In the genomic region with DNA sequence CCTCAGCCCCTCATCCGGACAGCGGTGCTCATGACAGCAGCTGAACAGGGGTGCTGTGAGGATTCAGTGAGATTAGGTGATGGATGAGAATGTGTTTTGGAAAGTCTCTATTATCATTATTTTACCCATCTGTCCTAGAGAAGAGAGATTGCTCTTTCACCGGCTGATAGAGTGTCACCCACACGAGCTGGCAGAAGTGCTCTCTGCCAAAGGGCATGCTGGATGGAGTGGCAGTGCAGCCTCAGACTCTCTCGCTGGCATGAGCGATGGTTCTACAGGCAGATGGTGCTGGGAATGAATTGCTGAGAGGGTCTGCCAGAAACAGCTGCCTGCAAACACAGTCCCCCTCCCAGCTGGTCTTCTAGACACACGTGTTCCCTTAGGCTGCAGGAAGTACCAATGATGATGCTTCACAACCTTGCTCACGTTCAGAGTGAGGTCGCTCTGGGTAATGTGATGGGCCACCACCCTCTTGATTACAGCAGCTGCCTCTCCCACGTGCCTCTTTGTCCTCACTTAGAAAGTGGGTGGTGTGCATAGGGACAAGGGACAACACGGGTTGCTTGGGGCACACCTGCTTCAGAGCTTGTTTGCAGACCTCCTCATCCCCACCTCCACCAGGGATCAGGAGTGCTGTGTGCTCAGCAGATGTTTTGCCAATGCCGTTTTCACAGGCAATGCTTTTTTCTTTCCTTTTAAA, we compare ENCODE assay signal across 25 cellular contexts.
DNase-seq lines count a peak whose midpoint lies in the region; ATAC-seq and TF ChIP-seq lines count a peak whose summit lies in the region.
"Had no signal": no experiment of that assay in that cellular context is flagged by ENCODE, and none has a peak within 500 bp of the region (broad histone marks: within the 10 kb centered on the region; RNA-seq: fewer than 3 reads in every experiment).

No MANE protein-coding gene starts in this region.

- TF ChIP-seq CTCF in testis (IDR thresholded peaks at IDR 0.05): no peak

- no peak for TF ChIP-seq POLR2A in testis (IDR thresholded peaks at IDR 0.05)

- intact Hi-C loops in testis (cut with DNase I; ENCODE audit: low total_unique reads): no loop called here

- H3K4me3 ChIP-seq in SJCRH30: no peak overlapping the region
- H3K4me3 ChIP-seq in testis: no peak overlapping the region
- H3K4me3 ChIP-seq: A549, vagina had no signal

- 82 to 86% methylated on average over 11 to 12 of the region's 12 CpGs for WGBS in testis, 2 donors

- ATAC-seq in HG02610 (IDR thresholded peaks at IDR 0.05; ENCODE audit: unreplicated experiment) (no peak), HG03280 (IDR thresholded peaks at IDR 0.05; ENCODE audit: unreplicated experiment) (no peak)
- ATAC-seq: A549; CD8-positive, alpha-beta T cell; foreskin keratinocyte; left lobe of liver; stimulated activated memory B cell treated with anti-CD40 and anti-IgM and Interleukin-4, amounts not matched to agents 10 μg/mL and 1 μg/mL and 100 μg/mL, for 72 hours had no signal

- peak; percentile 97 for DNase-seq in DMS153 (lab: John Stamatoyannopoulos, UW)
- peak; percentile 84 for DNase-seq in NCI-H1436 (lab: John Stamatoyannopoulos, UW)
- DNase-seq in NCI-H345 (lab: John Stamatoyannopoulos, UW): peak; percentile 98
- DNase-seq in SJCRH30: peak; percentile 23 to 24
- no peak for DNase-seq in testis
- no peak for DNase-seq in H4 (ENCODE audit: low spot score)
- DNase-seq: activated CD4-positive, alpha-beta T cell treated with anti-CD3 and anti-CD28 coated beads, Interleukin-2, amount 50 U/mL, for 1 hour; activated naive CD4-positive, alpha-beta T cell treated with anti-CD3 and anti-CD28 coated beads, Interleukin-2, amount 10 ng/mL, durations not matched to agents 7 days and 5 days; amniotic stem cell; CD8-positive, alpha-beta T cell; DMS79; effector CD8-positive, alpha-beta T cell; foreskin keratinocyte; GF-D8; mesenchymal stem cell; nucleus accumbens; RPMI8226; stimulated activated CD4-positive, alpha-beta T cell treated with anti-CD3 and anti-CD28 coated beads, Interleukin-2, amount 100 ng/mL, for 48 hours had no signal

- H3K9me3 ChIP-seq in SJCRH30 (replicated peaks) (no peaks in the 10 kb centered on the region), testis (no peaks in the 10 kb centered on the region)
- H3K9me3 ChIP-seq: A549, vagina had no signal

- no peaks in the 10 kb centered on the region for H3K36me3 ChIP-seq in SJCRH30
- no peaks in the 10 kb centered on the region for H3K36me3 ChIP-seq in testis (ENCODE audit: low read depth, missing control alignments)
- H3K36me3 ChIP-seq: vagina had no signal

- no peaks in the 10 kb centered on the region for H3K27me3 ChIP-seq in SJCRH30
- no peaks in the 10 kb centered on the region for H3K27me3 ChIP-seq in testis
- H3K27me3 ChIP-seq: foreskin keratinocyte, vagina had no signal

- H3K27ac ChIP-seq in SJCRH30 (no peak overlapping the region), testis (no peak overlapping the region)
- H3K27ac ChIP-seq: A549, foreskin keratinocyte, KMS-11, vagina had no signal

- H3K4me1 ChIP-seq in SJCRH30 (no peaks in the 10 kb centered on the region), testis (no peaks in the 10 kb centered on the region)
- H3K4me1 ChIP-seq: vagina had no signal

Comparison
In these comparisons a context has a peak if more than half of its experiments do, and no peak if none do; other contexts are left out.
1. DNase-seq: peak in DMS153 (single experiment), NCI-H1436 (single experiment), NCI-H345 (single experiment) and SJCRH30 (2 of 2); none in testis (single experiment) and H4 (single experiment).